In genomic region chr19:19160489-19161035, GRCh38 we compare ENCODE assay signal across 1 cellular context.
TF ChIP-seq lines count a peak whose summit lies in the region.

No MANE protein-coding gene starts in this region.

TF ChIP-seq in GM12878, 131 proteins besides CTCF, POLR2A, EP300 and RAD21 (continued from another document):
- TF ChIP-seq ELK1 (IDR thresholded peaks at IDR 0.05; ENCODE audit: low read depth, low read length), result no peak
- TF ChIP-seq ATF7 (IDR thresholded peaks at IDR 0.05; ENCODE audit: low read depth), result no peak
- TF ChIP-seq SPI1 (IDR thresholded peaks at IDR 0.05; ENCODE audit: borderline replicate concordance, insufficient read depth, low read depth, low read length), result peak; percentile 93
- TF ChIP-seq RELB (IDR thresholded peaks at IDR 0.05; ENCODE audit: low read depth), result 0 out of 2 replicates have a peak, but pooled peaks have one; percentile 26
- TF ChIP-seq BCL3 (IDR thresholded peaks at IDR 0.05; ENCODE audit: borderline replicate concordance, insufficient read depth, low read depth, low read length, poor library complexity, severe bottlenecking), result peak; percentile 78
- peak; percentile 92 for TF ChIP-seq IKZF1 (conservative IDR thresholded peaks at IDR 0.05)
- TF ChIP-seq BHLHE40 (IDR thresholded peaks at IDR 0.05; ENCODE audit: borderline replicate concordance in 1 of 2, low read depth in 2 of 2, low read length in 1 of 2), result peak in 1 of 2 experiments; percentile 78; a peak in 2 of 4 replicates
- no peak for TF ChIP-seq MYC (IDR thresholded peaks at IDR 0.05; ENCODE audit: insufficient read depth, insufficient read length, insufficient replicate concordance, low read length, severe bottlenecking)
- no peak for TF ChIP-seq HDAC6 (IDR thresholded peaks at IDR 0.05; ENCODE audit: unreplicated experiment)
- TF ChIP-seq KLF5 (IDR thresholded peaks at IDR 0.05; ENCODE audit: partially characterized antibody), result no peak
- peak; percentile 84 to 85; a peak in 3 of 4 replicates for TF ChIP-seq IKZF2 (IDR thresholded peaks at IDR 0.05)
- TF ChIP-seq CHD4 (IDR thresholded peaks at IDR 0.05), result no peak
- TF ChIP-seq RUNX3 (IDR thresholded peaks at IDR 0.05; ENCODE audit: low read length), result peak; percentile 81
- 0 out of 2 replicates have a peak, but pooled peaks have one; percentile 17 for TF ChIP-seq MEF2A (IDR thresholded peaks at IDR 0.05; ENCODE audit: insufficient read depth, low read depth, low read length)
- peak in 1 of 2 experiments; percentile 67; a peak in 2 of 3 replicates for TF ChIP-seq EGR1 (IDR thresholded peaks at IDR 0.05; ENCODE audit: borderline replicate concordance in 1 of 2, low read depth in 2 of 2, low read length in 2 of 2)
- TF ChIP-seq TBL1XR1 (IDR thresholded peaks at IDR 0.05; ENCODE audit: low read depth, low read length), result no peak
